17 cellular contexts compared by ENCODE assay signal in genomic region chr1:15866696-15867687, GRCh38. TPM values are rescaled to one million over a fixed set of nuclear protein-coding genes. Genes with fewer than 3 reads are reported as not detected.
A peak's percentile ranks its signal among the peaks of the same experiment; 100 is the strongest.
DNase-seq lines count a peak whose midpoint lies in the region; ATAC-seq and TF ChIP-seq lines count a peak whose summit lies in the region.
"Had no signal": no experiment of that assay in that cellular context is flagged by ENCODE, and none has a peak within 500 bp of the region (broad histone marks: within the 10 kb centered on the region; RNA-seq: fewer than 3 reads in every experiment).

No MANE protein-coding gene starts in this region.

- peaks cover 6% of the 10 kb centered on the region for H3K36me3 Mint-ChIP-seq in activated naive CD4-positive, alpha-beta T cell treated with anti-CD3 and anti-CD28 coated beads for 36 hours (ENCODE audit: low read depth)

- no peak for TF ChIP-seq EP300 in Ishikawa (IDR thresholded peaks at IDR 0.05; ENCODE audit: borderline replicate concordance)

- CTCF ChIA-PET in activated naive CD4-positive, alpha-beta T cell treated with anti-CD3 and anti-CD28 coated beads for 36 hours (lab: Charles Lee), result interaction anchor here (0.7 to 1.6 kb wide), 5 partner anchors 11 to 141 kb away, joined by 3 to 5 read pairs (median 3); no protein-coding TSS in a partner anchor

- no peak for TF ChIP-seq RAD21 in Ishikawa (IDR thresholded peaks at IDR 0.05; ENCODE audit: low read depth)

- no peaks in the 10 kb centered on the region for H3K9me3 Mint-ChIP-seq in activated naive CD4-positive, alpha-beta T cell treated with anti-CD3 and anti-CD28 coated beads for 36 hours
- H3K9me3 Mint-ChIP-seq: activated naive CD8-positive, alpha-beta T cell treated with anti-CD3 and anti-CD28 coated beads, Interleukin-2, amount 10 ng/mL, durations not matched to agents 7 days and 5 days; activated T-cell treated with anti-CD3 and anti-CD28 coated beads, Interleukin-2, amount 50 U/mL, for 24 hours had no signal

- peaks cover 54% of the 10 kb centered on the region for H3K4me1 Mint-ChIP-seq in activated naive CD4-positive, alpha-beta T cell treated with anti-CD3 and anti-CD28 coated beads for 36 hours (ENCODE audit: low read depth)

- no peak overlapping the region for H3K4me3 Mint-ChIP-seq in activated naive CD4-positive, alpha-beta T cell treated with anti-CD3 and anti-CD28 coated beads for 36 hours
- H3K4me3 Mint-ChIP-seq: activated naive CD8-positive, alpha-beta T cell treated with anti-CD3 and anti-CD28 coated beads, Interleukin-2, amount 10 ng/mL, durations not matched to agents 7 days and 5 days; activated T-cell treated with anti-CD3 and anti-CD28 coated beads, Interleukin-2, amount 50 U/mL, for 24 hours; endodermal cell had no signal

- ATAC-seq in HG02763 (IDR thresholded peaks at IDR 0.05; ENCODE audit: unreplicated experiment), result no peak

- H3K27ac Mint-ChIP-seq in activated naive CD4-positive, alpha-beta T cell treated with anti-CD3 and anti-CD28 coated beads for 36 hours, result no peak overlapping the region
- H3K27ac Mint-ChIP-seq: activated naive CD8-positive, alpha-beta T cell treated with anti-CD3 and anti-CD28 coated beads, Interleukin-2, amount 10 ng/mL, durations not matched to agents 7 days and 5 days; activated T-cell treated with anti-CD3 and anti-CD28 coated beads, Interleukin-2, amount 50 U/mL, for 24 hours; endodermal cell had no signal

- intact Hi-C loops in activated naive CD4-positive, alpha-beta T cell treated with anti-CD3 and anti-CD28 coated beads for 36 hours (cut with micrococcal nuclease), result no loop called here

- DNase-seq in CD1c-positive myeloid dendritic cell (ENCODE audit: extremely low spot score) (peak; percentile 24), amniotic epithelial cell (ENCODE audit: low read depth) (peak; percentile 63), foreskin melanocyte (peak; percentile 80), NCI-H2227 (lab: John Stamatoyannopoulos, UW; ENCODE audit: unreplicated experiment) (no peak), NCI-H2081 treated with DMSO at 0.1 percent for 48 hours (lab: John Stamatoyannopoulos, UW) (no peak)
- no peak for DNase-seq in activated naive CD4-positive, alpha-beta T cell treated with anti-CD3 and anti-CD28 coated beads for 36 hours
- DNase-seq: activated CD4-positive, alpha-beta T cell treated with anti-CD3 and anti-CD28 coated beads, Interleukin-2, amount 50 U/mL, for 4 hours; activated naive CD8-positive, alpha-beta T cell treated with anti-CD3 and anti-CD28 coated beads, Interleukin-2, amount 10 ng/mL, durations not matched to agents 7 days and 5 days; activated T-cell treated with anti-CD3 and anti-CD28 coated beads, Interleukin-2, amount 50 U/mL, for 24 hours; BE2C; central memory CD4-positive, alpha-beta T cell; endodermal cell; MG63; Right ventricle myocardium superior; stimulated activated CD4-positive, alpha-beta T cell treated with anti-CD3 and anti-CD28 coated beads, Interleukin-2, amount 100 ng/mL, for 24 hours had no signal

- H3K27me3 Mint-ChIP-seq in activated naive CD4-positive, alpha-beta T cell treated with anti-CD3 and anti-CD28 coated beads for 36 hours (ENCODE audit: low read depth), result no peaks in the 10 kb centered on the region
- H3K27me3 Mint-ChIP-seq: activated naive CD8-positive, alpha-beta T cell treated with anti-CD3 and anti-CD28 coated beads, Interleukin-2, amount 10 ng/mL, durations not matched to agents 7 days and 5 days; activated T-cell treated with anti-CD3 and anti-CD28 coated beads, Interleukin-2, amount 50 U/mL, for 24 hours had no signal

TF ChIP-seq in Ishikawa, 13 proteins besides CTCF, POLR2A, EP300 and RAD21:
- TF ChIP-seq CEBPB (IDR thresholded peaks at IDR 0.05) (peak; percentile 92), USF1 (IDR thresholded peaks at IDR 0.05) (no peak)

RNA-seq across cellular contexts. Expression of gene SPEN, which starts 19.5 kb away (rescaled TPM):
- 10 to 100 TPM; 30.7 to 33.7 TPM for total RNA-seq in activated naive CD4-positive, alpha-beta T cell treated with anti-CD3 and anti-CD28 coated beads for 36 hours

RNA-seq across cellular contexts. Expression of gene UQCRHL, which starts 59.5 kb away (rescaled TPM):
- total RNA-seq in activated naive CD4-positive, alpha-beta T cell treated with anti-CD3 and anti-CD28 coated beads for 36 hours, result 1 to 10 TPM; 1.7 to 1.9 TPM

Comparison
In these comparisons a context has a peak if more than half of its experiments do, and no peak if none do; other contexts are left out.
1. DNase-seq: peak in CD1c-positive myeloid dendritic cell (single experiment), amniotic epithelial cell (single experiment) and foreskin melanocyte (single experiment); none in NCI-H2227 (single experiment), NCI-H2081 treated with DMSO at 0.1 percent for 48 hours (single experiment) and activated naive CD4-positive, alpha-beta T cell treated with anti-CD3 and anti-CD28 coated beads for 36 hours (single experiment).